32 cellular contexts compared by ENCODE assay signal in genomic region chr16:65375651-65376050, GRCh38.
DNase-seq lines count a peak whose midpoint lies in the region; ATAC-seq and TF ChIP-seq lines count a peak whose summit lies in the region.
"Had no signal": no experiment of that assay in that cellular context is flagged by ENCODE, and none has a peak within 500 bp of the region (broad histone marks: within the 10 kb centered on the region; RNA-seq: fewer than 3 reads in every experiment).

No MANE protein-coding gene starts in this region.

- DNase-seq in ELR (ENCODE audit: low read depth), result peak; percentile 51
- DNase-seq in NCI-H460 (ENCODE audit: extremely low read depth, low read depth), result peak; percentile 30
- DNase-seq in brain microvascular endothelial cell, result peak; percentile 31
- peak; percentile 8 for DNase-seq in iris pigment epithelial cell (ENCODE audit: low read depth)
- DNase-seq in OCI-M2 (lab: John Stamatoyannopoulos, UW; ENCODE audit: unreplicated experiment), result no peak
- DNase-seq in stimulated activated naive B cell treated with anti-CD40 and anti-IgM and Interleukin-4, amounts not matched to agents 10 μg/mL and 1 μg/mL and 100 μg/mL, for 72 hours, result no peak
- no peak for DNase-seq in NCI-H446 treated with DMSO at 0.1 percent for 48 hours (lab: John Stamatoyannopoulos, UW)
- DNase-seq: activated CD4-positive, alpha-beta T cell treated with anti-CD3 and anti-CD28 coated beads, Interleukin-2, amount 10 ng/mL, durations not matched to agents 24 days and 14 days; activated gamma-delta T cell; activated naive CD8-positive, alpha-beta T cell treated with anti-CD3 and anti-CD28 coated beads, Interleukin-2, amount 50 U/mL, for 24 hours; activated T-cell treated with anti-CD3 and anti-CD28 coated beads, Interleukin-2, amount 50 U/mL, for 24 hours; COR-L47; DMS79; effector CD8-positive, alpha-beta T cell; naive thymus-derived CD4-positive, alpha-beta T cell; NCI-H1105; NCI-H187 treated with DMSO at 0.1 percent for 48 hours; NCI-H748 treated with DMSO at 0.1 percent for 48 hours; nucleus accumbens; stimulated activated CD4-positive, alpha-beta T cell treated with anti-CD3 and anti-CD28 coated beads, Interleukin-4, amount 100 ng/mL, for 4 hours had no signal

- no peaks in the 10 kb centered on the region for H3K9me3 Mint-ChIP-seq in stimulated activated naive B cell treated with anti-CD40 and anti-IgM and Interleukin-4, amounts not matched to agents 10 μg/mL and 1 μg/mL and 100 μg/mL, for 72 hours
- H3K9me3 Mint-ChIP-seq: brain; mesothelial cell of epicardium; stimulated activated memory B cell treated with anti-CD40 and anti-IgM and Interleukin-4, amounts not matched to agents 10 μg/mL and 1 μg/mL and 100 μg/mL, for 72 hours had no signal

- H3K4me3 ChIP-seq in brain microvascular endothelial cell (ENCODE audit: low read depth, low read length), result no peak overlapping the region
- H3K4me3 ChIP-seq: BLaER1 treated with 17β-estradiol and CSF1 and Interleukin-3, amounts not matched to agents 10 nM and 100 nM; gastroesophageal sphincter; hepatocyte; prostate gland; suprapubic skin had no signal

- no peaks in the 10 kb centered on the region for H3K27me3 ChIP-seq in brain microvascular endothelial cell (replicated peaks)
- H3K27me3 ChIP-seq: BLaER1 treated with 17β-estradiol and CSF1 and Interleukin-3, amounts not matched to agents 10 nM and 100 nM; gastroesophageal sphincter; hepatocyte; suprapubic skin had no signal

- no peaks in the 10 kb centered on the region for H3K27me3 Mint-ChIP-seq in stimulated activated naive B cell treated with anti-CD40 and anti-IgM and Interleukin-4, amounts not matched to agents 10 μg/mL and 1 μg/mL and 100 μg/mL, for 72 hours
- H3K27me3 Mint-ChIP-seq: activated CD4-positive, alpha-beta T cell treated with anti-CD3 and anti-CD28 coated beads, Interleukin-2, amount 10 ng/mL, durations not matched to agents 24 days and 14 days; activated naive CD8-positive, alpha-beta T cell treated with anti-CD3 and anti-CD28 coated beads, Interleukin-2, amount 50 U/mL, for 24 hours; activated T-cell treated with anti-CD3 and anti-CD28 coated beads, Interleukin-2, amount 50 U/mL, for 24 hours; brain; IgD-negative memory B cell; naive thymus-derived CD4-positive, alpha-beta T cell; stimulated activated memory B cell treated with anti-CD40 and anti-IgM and Interleukin-4, amounts not matched to agents 10 μg/mL and 1 μg/mL and 100 μg/mL, for 72 hours had no signal

- no peak overlapping the region for H3K27ac ChIP-seq in brain microvascular endothelial cell
- H3K27ac ChIP-seq: gastroesophageal sphincter, hepatocyte, prostate gland, suprapubic skin had no signal

- H3K4me3 Mint-ChIP-seq in stimulated activated naive B cell treated with anti-CD40 and anti-IgM and Interleukin-4, amounts not matched to agents 10 μg/mL and 1 μg/mL and 100 μg/mL, for 72 hours, result no peak overlapping the region
- H3K4me3 Mint-ChIP-seq: activated CD4-positive, alpha-beta T cell treated with anti-CD3 and anti-CD28 coated beads, Interleukin-2, amount 10 ng/mL, durations not matched to agents 24 days and 14 days; activated naive CD8-positive, alpha-beta T cell treated with anti-CD3 and anti-CD28 coated beads, Interleukin-2, amount 50 U/mL, for 24 hours; activated T-cell treated with anti-CD3 and anti-CD28 coated beads, Interleukin-2, amount 50 U/mL, for 24 hours; brain; IgD-negative memory B cell; mesothelial cell of epicardium; naive thymus-derived CD4-positive, alpha-beta T cell; stimulated activated memory B cell treated with anti-CD40 and anti-IgM and Interleukin-4, amounts not matched to agents 10 μg/mL and 1 μg/mL and 100 μg/mL, for 72 hours had no signal

- no peak for TF ChIP-seq CTCF in brain microvascular endothelial cell (IDR thresholded peaks at IDR 0.05; ENCODE audit: low read depth, low read length, missing control alignments)

- H3K36me3 ChIP-seq in brain microvascular endothelial cell (replicated peaks), result no peaks in the 10 kb centered on the region
- H3K36me3 ChIP-seq: BLaER1 treated with 17β-estradiol and CSF1 and Interleukin-3, amounts not matched to agents 10 nM and 100 nM; gastroesophageal sphincter; prostate gland; suprapubic skin had no signal

- in situ Hi-C loops in brain microvascular endothelial cell (cut with HindIII; ENCODE audit: low pct_ligation_motif_present, low sequenced_read_pairs), result no loop called here

- H3K4me1 Mint-ChIP-seq in stimulated activated naive B cell treated with anti-CD40 and anti-IgM and Interleukin-4, amounts not matched to agents 10 μg/mL and 1 μg/mL and 100 μg/mL, for 72 hours, result no peaks in the 10 kb centered on the region
- H3K4me1 Mint-ChIP-seq: activated CD4-positive, alpha-beta T cell treated with anti-CD3 and anti-CD28 coated beads, Interleukin-2, amount 10 ng/mL, durations not matched to agents 24 days and 14 days; activated naive CD8-positive, alpha-beta T cell treated with anti-CD3 and anti-CD28 coated beads, Interleukin-2, amount 50 U/mL, for 24 hours; IgD-negative memory B cell; naive thymus-derived CD4-positive, alpha-beta T cell; stimulated activated memory B cell treated with anti-CD40 and anti-IgM and Interleukin-4, amounts not matched to agents 10 μg/mL and 1 μg/mL and 100 μg/mL, for 72 hours had no signal

- no peak overlapping the region for H3K27ac Mint-ChIP-seq in stimulated activated naive B cell treated with anti-CD40 and anti-IgM and Interleukin-4, amounts not matched to agents 10 μg/mL and 1 μg/mL and 100 μg/mL, for 72 hours
- H3K27ac Mint-ChIP-seq: activated CD4-positive, alpha-beta T cell treated with anti-CD3 and anti-CD28 coated beads, Interleukin-2, amount 10 ng/mL, durations not matched to agents 24 days and 14 days; activated naive CD8-positive, alpha-beta T cell treated with anti-CD3 and anti-CD28 coated beads, Interleukin-2, amount 50 U/mL, for 24 hours; activated T-cell treated with anti-CD3 and anti-CD28 coated beads, Interleukin-2, amount 50 U/mL, for 24 hours; brain; IgD-negative memory B cell; mesothelial cell of epicardium; naive thymus-derived CD4-positive, alpha-beta T cell; stimulated activated memory B cell treated with anti-CD40 and anti-IgM and Interleukin-4, amounts not matched to agents 10 μg/mL and 1 μg/mL and 100 μg/mL, for 72 hours had no signal

- ATAC-seq in stimulated activated naive B cell treated with anti-CD40 and anti-IgM and Interleukin-4, amounts not matched to agents 10 μg/mL and 1 μg/mL and 100 μg/mL, for 72 hours (replicated peaks), result no peak
- no peak for ATAC-seq in HG02870 (IDR thresholded peaks at IDR 0.05; ENCODE audit: unreplicated experiment)
- ATAC-seq: activated naive CD8-positive, alpha-beta T cell treated with anti-CD3 and anti-CD28 coated beads, Interleukin-2, amount 50 U/mL, for 24 hours; gastroesophageal sphincter; naive thymus-derived CD4-positive, alpha-beta T cell; Right ventricle myocardium inferior; sciatic nerve; stimulated activated memory B cell treated with anti-CD40 and anti-IgM and Interleukin-4, amounts not matched to agents 10 μg/mL and 1 μg/mL and 100 μg/mL, for 72 hours had no signal

- H3K36me3 Mint-ChIP-seq in stimulated activated naive B cell treated with anti-CD40 and anti-IgM and Interleukin-4, amounts not matched to agents 10 μg/mL and 1 μg/mL and 100 μg/mL, for 72 hours, result no peaks in the 10 kb centered on the region
- H3K36me3 Mint-ChIP-seq: brain; IgD-negative memory B cell; mesothelial cell of epicardium; naive thymus-derived CD4-positive, alpha-beta T cell; stimulated activated memory B cell treated with anti-CD40 and anti-IgM and Interleukin-4, amounts not matched to agents 10 μg/mL and 1 μg/mL and 100 μg/mL, for 72 hours had no signal

Comparison
In these comparisons a context has a peak if more than half of its experiments do, and no peak if none do; other contexts are left out.
1. DNase-seq: peak in ELR (single experiment), NCI-H460 (single experiment), brain microvascular endothelial cell (single experiment) and iris pigment epithelial cell (single experiment); none in OCI-M2 (single experiment), stimulated activated naive B cell treated with anti-CD40 and anti-IgM and Interleukin-4, amounts not matched to agents 10 μg/mL and 1 μg/mL and 100 μg/mL, for 72 hours (single experiment) and NCI-H446 treated with DMSO at 0.1 percent for 48 hours (single experiment).